ENCODE assay signal across 22 cellular contexts in genomic region chr5:158975363-158975762, GRCh38.
"Had no signal": no experiment of that assay in that cellular context is flagged by ENCODE, and none has a peak within 500 bp of the region (broad histone marks: within the 10 kb centered on the region; RNA-seq: fewer than 3 reads in every experiment).

No MANE protein-coding gene starts in this region.

- H3K4me1 ChIP-seq: prostate gland had no signal

- H3K27me3 ChIP-seq: gastrocnemius medialis, heart right ventricle, stomach, testis had no signal

- H3K27ac Mint-ChIP-seq: activated CD4-positive, alpha-beta memory T cell treated with anti-CD3 and anti-CD28 coated beads, Interleukin-2, amount 10 ng/mL, durations not matched to agents 7 days and 5 days; activated CD8-positive, alpha-beta memory T cell treated with anti-CD3 and anti-CD28 coated beads, Interleukin-2, amount 10 ng/mL, durations not matched to agents 7 days and 5 days; activated naive CD4-positive, alpha-beta T cell treated with anti-CD3 and anti-CD28 coated beads for 36 hours; activated T-helper 17 cell treated with anti-CD3 and anti-CD28 coated beads, Interleukin-2, amount 50 U/mL, for 72 hours; immature natural killer cell; natural killer cell treated with Interleukin-12 subunit alpha and Interleukin-12 subunit beta and Interleukin-15 and Interleukin-18, amount 100 ng/mL, for 72 hours; T-helper 2 cell treated with Interferon-gamma antibody and Interleukin-4, amounts not matched to agents 5 μg/mL and 100 μg/mL, for 36 hours; WTC11 had no signal

- H3K4me3 Mint-ChIP-seq: activated CD4-positive, alpha-beta memory T cell treated with anti-CD3 and anti-CD28 coated beads, Interleukin-2, amount 10 ng/mL, durations not matched to agents 7 days and 5 days; activated CD8-positive, alpha-beta memory T cell treated with anti-CD3 and anti-CD28 coated beads, Interleukin-2, amount 10 ng/mL, durations not matched to agents 7 days and 5 days; activated naive CD4-positive, alpha-beta T cell treated with anti-CD3 and anti-CD28 coated beads for 36 hours; activated T-helper 17 cell treated with anti-CD3 and anti-CD28 coated beads, Interleukin-2, amount 50 U/mL, for 72 hours; central memory CD8-positive, alpha-beta T cell; immature natural killer cell; natural killer cell treated with Interleukin-12 subunit alpha and Interleukin-12 subunit beta and Interleukin-15 and Interleukin-18, amount 100 ng/mL, for 72 hours; T-helper 2 cell treated with Interferon-gamma antibody and Interleukin-4, amounts not matched to agents 5 μg/mL and 100 μg/mL, for 36 hours; WTC11 had no signal

- H3K9me3 ChIP-seq: gastrocnemius medialis, heart right ventricle, prostate gland, stomach, testis had no signal

- FAIRE-seq: TTC549 had no signal

- H3K36me3 Mint-ChIP-seq: activated CD8-positive, alpha-beta memory T cell treated with anti-CD3 and anti-CD28 coated beads, Interleukin-2, amount 10 ng/mL, durations not matched to agents 7 days and 5 days; immature natural killer cell; natural killer cell treated with Interleukin-12 subunit alpha and Interleukin-12 subunit beta and Interleukin-15 and Interleukin-18, amount 100 ng/mL, for 72 hours; WTC11 had no signal

- H3K4me1 Mint-ChIP-seq: activated CD4-positive, alpha-beta memory T cell treated with anti-CD3 and anti-CD28 coated beads, Interleukin-2, amount 10 ng/mL, durations not matched to agents 7 days and 5 days; activated CD8-positive, alpha-beta memory T cell treated with anti-CD3 and anti-CD28 coated beads, Interleukin-2, amount 10 ng/mL, durations not matched to agents 7 days and 5 days; activated T-helper 17 cell treated with anti-CD3 and anti-CD28 coated beads, Interleukin-2, amount 50 U/mL, for 72 hours; central memory CD8-positive, alpha-beta T cell; immature natural killer cell had no signal

- H3K36me3 ChIP-seq: gastrocnemius medialis, heart right ventricle, prostate gland, stomach had no signal

- ATAC-seq: activated CD8-positive, alpha-beta memory T cell treated with anti-CD3 and anti-CD28 coated beads, Interleukin-2, amount 10 ng/mL, durations not matched to agents 7 days and 5 days; activated T-helper 17 cell treated with anti-CD3 and anti-CD28 coated beads, Interleukin-2, amount 50 U/mL, for 72 hours; esophagus mucosa; natural killer cell treated with Interleukin-12 subunit alpha and Interleukin-12 subunit beta and Interleukin-15 and Interleukin-18, amount 100 ng/mL, for 72 hours; right cardiac atrium; WTC11 had no signal

- DNase-seq: activated CD4-positive, alpha-beta memory T cell treated with anti-CD3 and anti-CD28 coated beads, Interleukin-2, amount 10 ng/mL, durations not matched to agents 7 days and 5 days; activated CD4-positive, alpha-beta T cell treated with anti-CD3 and anti-CD28 coated beads for 4 hours; activated CD8-positive, alpha-beta memory T cell treated with anti-CD3 and anti-CD28 coated beads, Interleukin-2, amount 10 ng/mL, durations not matched to agents 7 days and 5 days; activated naive CD4-positive, alpha-beta T cell treated with anti-CD3 and anti-CD28 coated beads for 36 hours; cortex of kidney; effector CD8-positive, alpha-beta T cell; gastrocnemius medialis; heart right ventricle; immature natural killer cell; occipital lobe; right cardiac atrium; stomach; testis had no signal

- H3K9me3 Mint-ChIP-seq: activated CD4-positive, alpha-beta memory T cell treated with anti-CD3 and anti-CD28 coated beads, Interleukin-2, amount 10 ng/mL, durations not matched to agents 7 days and 5 days; activated naive CD4-positive, alpha-beta T cell treated with anti-CD3 and anti-CD28 coated beads for 36 hours; activated T-helper 17 cell treated with anti-CD3 and anti-CD28 coated beads, Interleukin-2, amount 50 U/mL, for 72 hours; central memory CD8-positive, alpha-beta T cell; immature natural killer cell; natural killer cell treated with Interleukin-12 subunit alpha and Interleukin-12 subunit beta and Interleukin-15 and Interleukin-18, amount 100 ng/mL, for 72 hours; T-helper 2 cell treated with Interferon-gamma antibody and Interleukin-4, amounts not matched to agents 5 μg/mL and 100 μg/mL, for 36 hours; WTC11 had no signal

- H3K4me3 ChIP-seq: gastrocnemius medialis, heart right ventricle, prostate gland, skin epidermis, stomach, testis had no signal

- H3K27ac ChIP-seq: gastrocnemius medialis, prostate gland, skin epidermis, stomach, testis had no signal
